ENCODE assay signal across 9 cellular contexts in the genomic region with DNA sequence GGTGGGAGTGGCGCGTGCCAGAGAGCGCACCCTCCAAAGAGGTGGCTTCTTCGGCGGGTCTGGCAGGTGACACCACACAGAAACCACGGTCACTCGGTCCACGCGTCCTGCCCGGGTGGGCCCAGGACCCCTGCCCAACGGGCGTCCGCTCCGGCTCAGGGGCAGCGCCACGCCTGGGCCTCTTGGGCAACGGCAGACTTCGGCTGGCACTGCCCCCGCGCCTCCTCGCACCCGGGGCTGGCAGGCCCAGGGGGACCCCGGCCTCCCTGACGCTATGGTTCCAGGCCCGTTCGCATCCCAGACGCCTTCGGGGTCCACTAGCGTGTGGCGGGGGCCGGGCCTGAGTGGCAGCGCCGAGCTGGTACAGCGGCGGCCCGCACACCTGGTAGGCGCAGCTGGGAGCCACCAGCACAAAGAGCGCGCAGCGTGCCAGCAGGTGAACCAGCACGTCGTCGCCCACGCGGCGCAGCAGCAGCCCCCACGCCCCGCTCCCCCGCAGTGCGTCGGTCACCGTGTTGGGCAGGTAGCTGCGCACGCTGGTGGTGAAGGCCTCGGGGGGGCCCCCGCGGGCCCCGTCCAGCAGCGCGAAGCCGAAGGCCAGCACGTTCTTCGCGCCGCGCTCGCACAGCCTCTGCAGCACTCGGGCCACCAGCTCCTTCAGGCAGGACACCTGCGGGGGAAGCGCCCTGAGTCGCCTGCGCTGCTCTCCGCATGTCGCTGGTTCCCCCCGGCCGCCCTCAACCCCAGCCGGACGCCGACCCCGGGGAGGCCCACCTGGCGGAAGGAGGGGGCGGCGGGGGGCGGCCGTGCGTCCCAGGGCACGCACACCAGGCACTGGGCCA. TPM values are rescaled to one million over a fixed set of nuclear protein-coding genes. Genes with fewer than 3 reads are reported as not detected.
A peak's percentile ranks its signal among the peaks of the same experiment; 100 is the strongest.
DNase-seq lines count a peak whose midpoint lies in the region; ATAC-seq, FAIRE-seq and TF ChIP-seq lines count a peak whose summit lies in the region.
"Had no signal": no experiment of that assay in that cellular context is flagged by ENCODE, and none has a peak within 500 bp of the region (broad histone marks: within the 10 kb centered on the region; RNA-seq: fewer than 3 reads in every experiment).

No MANE protein-coding gene starts in this region.

- H3K27me3 Mint-ChIP-seq in HFFc6 (ENCODE audit: insufficient read depth) (peaks cover 16% of the 10 kb centered on the region), natural killer cell (ENCODE audit: low read depth in 2 of 2) (peaks cover 20 to 23% of the 10 kb centered on the region in 2 donors)

- TF ChIP-seq POLR2A in GM12892 (IDR thresholded peaks at IDR 0.05; ENCODE audit: low read depth, low read length) = no peak

- DNase-seq in EH (ENCODE audit: low read depth) (peak; percentile 38), HFFc6 (peak; percentile 37), natural killer cell (peak; percentile 13), OCI-M1 (lab: John Stamatoyannopoulos, UW) (no peak), GM12892 (ENCODE audit: insufficient read length) (no peak)
- peak in 1 of 2 donors; percentile 54 for DNase-seq in activated naive CD4-positive, alpha-beta T cell treated with anti-CD3 and anti-CD28 coated beads, Interleukin-2, amount 50 U/mL, for 72 hours (ENCODE audit: low spot score in 2 of 2)
- DNase-seq: NCI-H82 had no signal

- H3K4me3 Mint-ChIP-seq in HFFc6 (peak overlapping the region; percentile 86), natural killer cell (peak overlapping the region; percentile 47)

- peak; percentile 29 to 37 for ATAC-seq in activated naive CD4-positive, alpha-beta T cell treated with anti-CD3 and anti-CD28 coated beads, Interleukin-2, amount 50 U/mL, for 72 hours
- ATAC-seq in natural killer cell = no peak
- no peak for ATAC-seq in HG03520 (IDR thresholded peaks at IDR 0.05; ENCODE audit: unreplicated experiment)

- H3K4me1 Mint-ChIP-seq in HFFc6 (ENCODE audit: low read depth) (no peaks in the 10 kb centered on the region), natural killer cell (no peaks in the 10 kb centered on the region)

- TF ChIP-seq CTCF in HFFc6 (IDR thresholded peaks at IDR 0.05) (no peak; the same call in 1 of the 2 replicates), natural killer cell (IDR thresholded peaks at IDR 0.05) (no peak)

- peaks cover 19% of the 10 kb centered on the region for H3K9me3 Mint-ChIP-seq in HFFc6
- no peaks in the 10 kb centered on the region for H3K9me3 Mint-ChIP-seq in activated naive CD4-positive, alpha-beta T cell treated with anti-CD3 and anti-CD28 coated beads, Interleukin-2, amount 50 U/mL, for 72 hours
- no peaks in the 10 kb centered on the region for H3K9me3 Mint-ChIP-seq in natural killer cell

- no peak for FAIRE-seq in GM12892 (lab: Jason Lieb, UNC)
- FAIRE-seq: endothelial cell of umbilical vein had no signal

- intact Hi-C loops in natural killer cell (cut with micrococcal nuclease) = no loop called here

- H3K36me3 Mint-ChIP-seq in HFFc6 (ENCODE audit: low read depth) = no peaks in the 10 kb centered on the region
- H3K36me3 Mint-ChIP-seq in activated naive CD4-positive, alpha-beta T cell treated with anti-CD3 and anti-CD28 coated beads, Interleukin-2, amount 50 U/mL, for 72 hours = no peaks in the 10 kb centered on the region
- no peaks in the 10 kb centered on the region for H3K36me3 Mint-ChIP-seq in natural killer cell

- H3K27ac Mint-ChIP-seq in HFFc6 (peak overlapping the region; percentile 87), natural killer cell (no peak overlapping the region)
- H3K27ac Mint-ChIP-seq in activated naive CD4-positive, alpha-beta T cell treated with anti-CD3 and anti-CD28 coated beads, Interleukin-2, amount 50 U/mL, for 72 hours = no peak overlapping the region

RNA-seq across cellular contexts. Expression of a gene that starts 0.7 kb away (rescaled TPM):
- 1,000 to 10,000 TPM; 2,350 to 4,507 (median 3,883) TPM for total RNA-seq in HFFc6 (2021; fragmentation: NEBNext Ultra II Directional; extraction: Animal tissue kit (Norgen Biotek cat#: 25700))
- total RNA-seq in activated naive CD4-positive, alpha-beta T cell treated with anti-CD3 and anti-CD28 coated beads, Interleukin-2, amount 50 U/mL, for 72 hours = 10 to 100 TPM in 1 of 2 donors, 1 to 10 TPM in 1; 3.5 to 16.6 TPM
- not detected for total RNA-seq in natural killer cell
- polyA plus RNA-seq in GM12892 (2012; ENCODE audit: missing spikeins) = 0.15 TPM
- total RNA-seq: endothelial cell of umbilical vein had no signal

RNA-seq across cellular contexts. Expression of a gene that starts 50.7 kb away (rescaled TPM):
- total RNA-seq in HFFc6 (2021; fragmentation: NEBNext Ultra II Directional; extraction: Animal tissue kit (Norgen Biotek cat#: 25700)) = 100 to 1,000 TPM; 119 to 164 (median 143) TPM
- total RNA-seq in activated naive CD4-positive, alpha-beta T cell treated with anti-CD3 and anti-CD28 coated beads, Interleukin-2, amount 50 U/mL, for 72 hours = 10 to 100 TPM; 44.8 to 67.9 TPM
- total RNA-seq in natural killer cell = 100 to 1,000 TPM in 1 of 3 donors, 10 to 100 TPM in 2; 67.1 to 105 (median 97.5) TPM
- 44.0 TPM for polyA plus RNA-seq in GM12892 (2012; ENCODE audit: missing spikeins)

Comparison
In these comparisons a context has a peak if more than half of its experiments do, and no peak if none do; other contexts are left out.
1. DNase-seq: peak in EH (single experiment), HFFc6 (single experiment) and natural killer cell (single experiment); none in OCI-M1 (single experiment) and GM12892 (single experiment).
2. ATAC-seq: peak in activated naive CD4-positive, alpha-beta T cell treated with anti-CD3 and anti-CD28 coated beads, Interleukin-2, amount 50 U/mL, for 72 hours (2 of 2); none in natural killer cell (0 of 3) and HG03520 (single experiment).
3. RNA of a gene that starts 0.7 kb away (total RNA-seq): 2,350 to 4,507 TPM in HFFc6; 3.5 to 16.6 TPM in activated naive CD4-positive, alpha-beta T cell treated with anti-CD3 and anti-CD28 coated beads, Interleukin-2, amount 50 U/mL, for 72 hours and not detected in natural killer cell; every median in the first group is over 100 times any median in the second.